Comparison of ENCODE assay signal across 17 cellular contexts in the genomic region with DNA sequence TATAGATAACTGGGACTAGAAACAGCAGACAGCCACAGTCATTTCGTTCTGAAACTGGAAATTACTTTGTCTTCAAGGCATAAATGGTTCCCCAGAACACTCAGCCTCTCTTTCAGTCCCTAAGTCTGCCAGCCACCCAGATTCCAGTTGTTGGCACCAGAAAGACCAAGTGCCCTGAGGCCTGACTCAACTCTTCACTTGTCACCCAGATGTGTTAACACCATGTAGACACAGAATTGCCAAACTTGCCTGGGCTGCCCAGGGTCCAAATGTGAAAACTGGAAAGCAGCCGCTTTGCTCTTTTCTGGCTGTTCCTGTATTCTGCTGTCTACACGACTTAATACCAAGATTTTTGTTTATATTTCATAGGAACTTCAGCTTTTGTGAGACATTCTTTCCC. TPM values are rescaled to one million over a fixed set of nuclear protein-coding genes. Genes with fewer than 3 reads are reported as not detected.
DNase-seq lines count a peak whose midpoint lies in the region; ATAC-seq and TF ChIP-seq lines count a peak whose summit lies in the region.
"Had no signal": no experiment of that assay in that cellular context is flagged by ENCODE, and none has a peak within 500 bp of the region (broad histone marks: within the 10 kb centered on the region; RNA-seq: fewer than 3 reads in every experiment).

No MANE protein-coding gene starts in this region.

- H3K36me3 Mint-ChIP-seq in activated CD8-positive, alpha-beta memory T cell treated with anti-CD3 and anti-CD28 coated beads, Interleukin-2, amount 10 ng/mL, durations not matched to agents 7 days and 5 days, result peaks cover 8% of the 10 kb centered on the region
- H3K36me3 Mint-ChIP-seq: CD8-positive, alpha-beta T cell had no signal

- H3K27ac ChIP-seq in esophagus (ENCODE audit: low read depth in 2 of 2, low read length in 1 of 2) (peak overlapping the region; percentile 78 to 89), lung (ENCODE audit: low read depth in 1 of 2, low read length in 1 of 2) (peak overlapping the region; percentile 26 to 56), transverse colon (peak overlapping the region; percentile 93 to 99 (median 98)), uterus (no peak overlapping the region)

- no peak overlapping the region for H3K4me3 ChIP-seq in esophagus (ENCODE audit: low read depth in 1 of 2, low read length in 2 of 2)
- no peak overlapping the region for H3K4me3 ChIP-seq in lung
- H3K4me3 ChIP-seq in transverse colon, result no peak overlapping the region
- no peak overlapping the region for H3K4me3 ChIP-seq in uterus
- H3K4me3 ChIP-seq: upper lobe of left lung had no signal

- TF ChIP-seq CTCF in lung (IDR thresholded peaks at IDR 0.05; ENCODE audit: control extremely low read depth, extremely low read depth) (no peak), transverse colon (IDR thresholded peaks at IDR 0.05) (no peak), uterus (IDR thresholded peaks at IDR 0.05) (no peak)

- no peak for TF ChIP-seq EP300 in transverse colon (IDR thresholded peaks at IDR 0.05; ENCODE audit: low read depth)

- H3K9me3 Mint-ChIP-seq in activated CD8-positive, alpha-beta memory T cell treated with anti-CD3 and anti-CD28 coated beads, Interleukin-2, amount 10 ng/mL, durations not matched to agents 7 days and 5 days (ENCODE audit: low read depth), result no peaks in the 10 kb centered on the region
- H3K9me3 Mint-ChIP-seq: CD8-positive, alpha-beta T cell; naive thymus-derived CD4-positive, alpha-beta T cell had no signal

- H3K4me3 Mint-ChIP-seq in activated CD8-positive, alpha-beta memory T cell treated with anti-CD3 and anti-CD28 coated beads, Interleukin-2, amount 10 ng/mL, durations not matched to agents 7 days and 5 days, result no peak overlapping the region
- H3K4me3 Mint-ChIP-seq: CD8-positive, alpha-beta T cell had no signal

- CTCF ChIA-PET in activated CD8-positive, alpha-beta memory T cell treated with anti-CD3 and anti-CD28 coated beads, Interleukin-2, amount 10 ng/mL, durations not matched to agents 7 days and 5 days (lab: Charles Lee), result interaction anchor here (0.9 to 4.6 kb wide), 5 partner anchors 16 to 75 kb away, joined by 3 to 33 read pairs (median 6); partner anchors contain the start of gene MAPK1IP1L

- in situ Hi-C loops in transverse colon (cut with MboI; ENCODE audit: low pct_ligation_motif_present in 1 of 4, low pct_unique_long_range_greater_than_20kb in 1 of 4, low sequenced_read_pairs in 3 of 4), result no loop called here

- H3K4me1 Mint-ChIP-seq in activated CD8-positive, alpha-beta memory T cell treated with anti-CD3 and anti-CD28 coated beads, Interleukin-2, amount 10 ng/mL, durations not matched to agents 7 days and 5 days, result peaks cover 46% of the 10 kb centered on the region

- H3K27me3 Mint-ChIP-seq in activated CD8-positive, alpha-beta memory T cell treated with anti-CD3 and anti-CD28 coated beads, Interleukin-2, amount 10 ng/mL, durations not matched to agents 7 days and 5 days, result peaks cover 5% of the 10 kb centered on the region

- TF ChIP-seq POLR2A in transverse colon (IDR thresholded peaks at IDR 0.05) (no peak), uterus (IDR thresholded peaks at IDR 0.05) (no peak)

- whole genome bisulfite sequencing in esophagus, 2 donors, result 47 to 52% methylated on average over 3 of the region's 3 CpGs
- WGBS in lung, 2 donors, result 64 to 73% methylated on average over 3 of the region's 3 CpGs
- WGBS in transverse colon (ENCODE audit: low coverage in 1 of 2), 2 donors, result 48 to 57% methylated on average over 3 of the region's 3 CpGs

- intact Hi-C loops in transverse colon (cut with DNase I; ENCODE audit: low total_unique reads) (no loop called here), uterus (cut with DNase I; ENCODE audit: low total_unique reads) (no loop called here)

- no peak for ATAC-seq in activated CD8-positive, alpha-beta memory T cell treated with anti-CD3 and anti-CD28 coated beads, Interleukin-2, amount 10 ng/mL, durations not matched to agents 7 days and 5 days
- ATAC-seq in lung (ENCODE audit: insufficient read depth, low FRiP score), result no peak
- no peak for ATAC-seq in HG03280 (IDR thresholded peaks at IDR 0.05; ENCODE audit: unreplicated experiment)
- ATAC-seq: CD8-positive, alpha-beta T cell had no signal

- H3K36me3 ChIP-seq in esophagus (ENCODE audit: control insufficient read depth in 2 of 2, insufficient read depth in 2 of 2, low read length in 1 of 2) (no peaks in the 10 kb centered on the region), lung (ENCODE audit: control insufficient read depth in 2 of 2, insufficient read depth in 2 of 2, low read length in 2 of 2) (no peaks in the 10 kb centered on the region), transverse colon (no peaks in the 10 kb centered on the region), uterus (no peaks in the 10 kb centered on the region)
- H3K36me3 ChIP-seq: upper lobe of left lung had no signal

- DNase-seq in activated CD8-positive, alpha-beta memory T cell treated with anti-CD3 and anti-CD28 coated beads, Interleukin-2, amount 10 ng/mL, durations not matched to agents 7 days and 5 days, result no peak
- DNase-seq in activated CD8-positive, alpha-beta memory T cell treated with anti-CD3 and anti-CD28 coated beads, Interleukin-2, amount 50 U/mL, for 4 hours, result no peak
- DNase-seq in lung (ENCODE audit: low spot score) (no peak), transverse colon (no peak), uterus (no peak)
- DNase-seq in stimulated activated naive CD4-positive, alpha-beta T cell treated with Interleukin-2 at 50 U/mL for 16 hours (lab: John Stamatoyannopoulos, UW), result no peak
- DNase-seq: activated gamma-delta T cell treated with Interleukin-2 at 50 U/mL for 16 hours; CD8-positive, alpha-beta T cell; hypothalamus; left cardiac atrium; naive thymus-derived CD4-positive, alpha-beta T cell; NCI-H1694; NCI-H510A had no signal

- no peaks in the 10 kb centered on the region for H3K27me3 ChIP-seq in esophagus (ENCODE audit: control insufficient read depth in 1 of 2, insufficient read depth in 2 of 2, low read length in 2 of 2)
- H3K27me3 ChIP-seq in lung (ENCODE audit: control insufficient read depth, insufficient read depth), result no peaks in the 10 kb centered on the region
- H3K27me3 ChIP-seq in transverse colon, result no peaks in the 10 kb centered on the region
- no peaks in the 10 kb centered on the region for H3K27me3 ChIP-seq in uterus
- H3K27me3 ChIP-seq: upper lobe of left lung had no signal

- H3K27ac Mint-ChIP-seq in activated CD8-positive, alpha-beta memory T cell treated with anti-CD3 and anti-CD28 coated beads, Interleukin-2, amount 10 ng/mL, durations not matched to agents 7 days and 5 days, result peak overlapping the region; percentile 26
- H3K27ac Mint-ChIP-seq: CD8-positive, alpha-beta T cell; naive thymus-derived CD4-positive, alpha-beta T cell had no signal

- H3K4me1 ChIP-seq in esophagus (ENCODE audit: control insufficient read depth in 2 of 2, insufficient read depth in 2 of 2, low read length in 1 of 2) (peaks cover 6 to 18% of the 10 kb centered on the region in 2 donors), lung (ENCODE audit: control insufficient read depth in 2 of 2, insufficient read depth in 2 of 2, low read length in 2 of 2) (peaks cover 18% of the 10 kb centered on the region in 2 donors), transverse colon (peaks cover 22 to 74% (median 56%) of the 10 kb centered on the region in 4 donors), uterus (peaks cover 0 to 13% of the 10 kb centered on the region in 2 donors)

- H3K9me3 ChIP-seq in esophagus (ENCODE audit: control insufficient read depth in 2 of 2, insufficient read depth in 1 of 2, low read depth in 1 of 2, low read length in 1 of 2), result no peaks in the 10 kb centered on the region
- no peaks in the 10 kb centered on the region for H3K9me3 ChIP-seq in lung (ENCODE audit: control insufficient read depth in 2 of 2, insufficient read depth in 1 of 2, low read length in 1 of 2)
- no peaks in the 10 kb centered on the region for H3K9me3 ChIP-seq in transverse colon
- H3K9me3 ChIP-seq in uterus, result no peaks in the 10 kb centered on the region
- H3K9me3 ChIP-seq: upper lobe of left lung had no signal

RNA-seq across cellular contexts. Expression of gene LGALS3, which starts 3.0 kb away (rescaled TPM):
- total RNA-seq in activated CD8-positive, alpha-beta memory T cell treated with anti-CD3 and anti-CD28 coated beads, Interleukin-2, amount 10 ng/mL, durations not matched to agents 7 days and 5 days, result 100 to 1,000 TPM in 1 of 2 experiments, 10 to 100 TPM in 1; 88.3 to 138 TPM
- polyA plus RNA-seq in esophagus (100 to 1,000 TPM; 412 to 630 TPM), lung (100 to 1,000 TPM; 512 to 875 TPM)
- total RNA-seq in lung (100 to 1,000 TPM; 166 to 373 TPM), transverse colon (1,000 to 10,000 TPM in 3 of 4 donors, 100 to 1,000 TPM in 1; 388 to 2,805 (median 1,702) TPM), uterus (100 to 1,000 TPM in 3 of 4 donors, 10 to 100 TPM in 1; 71.9 to 486 (median 216) TPM)
- total RNA-seq: OCI-LY7 had no signal

Comparison
In these comparisons a context has a peak if more than half of its experiments do, and no peak if none do; other contexts are left out.
1. H3K27ac ChIP-seq: peak in esophagus (2 of 2), lung (2 of 2) and transverse colon (4 of 4); none in uterus (0 of 2).